In the genomic region with DNA sequence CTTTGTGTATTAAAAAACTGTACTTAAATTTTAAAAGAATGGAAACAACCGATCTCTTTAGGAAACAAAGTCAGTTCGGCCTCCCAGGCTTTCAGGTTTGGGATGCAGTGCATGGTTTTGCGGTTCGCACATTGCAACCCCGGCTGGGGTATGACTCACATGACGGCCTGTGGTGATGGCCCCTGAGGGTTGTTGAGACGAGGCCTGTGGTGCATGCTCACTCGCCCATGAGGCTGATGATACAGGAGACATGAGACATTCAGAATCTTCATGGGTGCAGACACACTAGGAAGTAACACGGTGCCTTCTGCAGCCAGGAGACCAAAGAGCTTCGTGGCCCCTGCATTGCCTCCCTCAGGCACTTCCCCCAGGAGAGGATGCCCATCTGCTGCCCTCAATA, we compare ENCODE assay signal across 25 cellular contexts.
"Had no signal": no experiment of that assay in that cellular context is flagged by ENCODE, and none has a peak within 500 bp of the region (broad histone marks: within the 10 kb centered on the region; RNA-seq: fewer than 3 reads in every experiment).

No MANE protein-coding gene starts in this region.

- H3K4me1 ChIP-seq: colonic mucosa, foreskin keratinocyte, gastroesophageal sphincter, heart left ventricle, left lung, lower lobe of right lung had no signal

- H3K27me3 ChIP-seq: colonic mucosa, foreskin keratinocyte, heart left ventricle, hepatocyte, left lung had no signal

- H3K9me3 ChIP-seq: colonic mucosa, gastroesophageal sphincter, heart left ventricle, left lung, lower lobe of right lung had no signal

- H3K4me3 ChIP-seq: colonic mucosa, gastroesophageal sphincter, heart left ventricle, hepatocyte, left lung, lower lobe of right lung, mucosa of descending colon had no signal

- H3K4me2 ChIP-seq: hepatocyte had no signal

- H3K27ac ChIP-seq: colonic mucosa, epithelial cell of prostate, foreskin keratinocyte, gastroesophageal sphincter, heart left ventricle, hepatocyte, left lung, lower lobe of right lung had no signal

- H2AFZ ChIP-seq: hepatocyte had no signal

- ATAC-seq: effector memory CD8-positive, alpha-beta T cell; esophagus mucosa; foreskin keratinocyte; gastroesophageal sphincter; heart left ventricle; left cardiac atrium; left lung; left ventricle myocardium superior; lower lobe of right lung; mucosa of descending colon; naive thymus-derived CD8-positive, alpha-beta T cell had no signal

- H3K36me3 ChIP-seq: colonic mucosa, gastroesophageal sphincter, heart left ventricle, left lung, lower lobe of right lung had no signal

- DNase-seq: colonic mucosa; cortex of kidney; effector CD8-positive, alpha-beta T cell; effector memory CD8-positive, alpha-beta T cell; endodermal cell; erythroblast; foreskin keratinocyte; heart left ventricle; hypothalamus; immature natural killer cell; left cardiac atrium; left lung; left ventricle myocardium superior; lower lobe of right lung; mesenchymal stem cell; mucosa of descending colon; naive B cell; naive thymus-derived CD8-positive, alpha-beta T cell had no signal

- FAIRE-seq: endometrium, islet of Langerhans, keratinocyte had no signal
